In genomic region chr4:4574792-4575191, GRCh38 we compare ENCODE assay signal across 8 cellular contexts. TPM values are rescaled to one million over a fixed set of nuclear protein-coding genes. Genes with fewer than 3 reads are reported as not detected.
DNase-seq lines count a peak whose midpoint lies in the region; ATAC-seq and TF ChIP-seq lines count a peak whose summit lies in the region.

No MANE protein-coding gene starts in this region.

- ATAC-seq in GM18907 (IDR thresholded peaks at IDR 0.05; ENCODE audit: unreplicated experiment) (no peak), GM19395 (IDR thresholded peaks at IDR 0.05; ENCODE audit: unreplicated experiment) (no peak)

- intact Hi-C loops in CD14-positive monocyte (cut with micrococcal nuclease), result no loop called here

- H4K20me1 ChIP-seq in hepatocyte (ENCODE audit: insufficient read depth, poor library complexity, severe bottlenecking), result no peaks in the 10 kb centered on the region

- H3K27me3 Mint-ChIP-seq in CD14-positive monocyte (ENCODE audit: low read depth in 3 of 3), result peaks cover 10 to 26% (median 24%) of the 10 kb centered on the region in 3 donors

- WGBS in hepatocyte (ENCODE audit: low lambda C conversion rate, missing lambda C conversion rate), result 5% methylated on average over 8 of the region's 8 CpGs

- peaks cover 16% of the 10 kb centered on the region for H3K4me1 Mint-ChIP-seq in CD14-positive monocyte

- H3K36me3 ChIP-seq in hepatocyte (replicated peaks; ENCODE audit: insufficient read depth, low read depth) (no peaks in the 10 kb centered on the region), rectal smooth muscle tissue (ENCODE audit: control insufficient read depth, insufficient read depth, low read length) (no peaks in the 10 kb centered on the region)

- peak overlapping the region; percentile 51 for H3K4me3 ChIP-seq in astrocyte of the spinal cord (ENCODE audit: low read depth, low read length)
- H3K4me3 ChIP-seq in hepatocyte, result peak overlapping the region; percentile 67
- peak overlapping the region; percentile 66 for H3K4me3 ChIP-seq in rectal smooth muscle tissue (ENCODE audit: low read length)

- H3K79me2 ChIP-seq in hepatocyte, result no peaks in the 10 kb centered on the region

- no peaks in the 10 kb centered on the region for H3K27me3 ChIP-seq in hepatocyte
- no peaks in the 10 kb centered on the region for H3K27me3 ChIP-seq in rectal smooth muscle tissue (ENCODE audit: control insufficient read depth, insufficient read depth, low read length)

- peak overlapping the region; percentile 15 to 84 (median 69) for H3K27ac Mint-ChIP-seq in CD14-positive monocyte

- H3K9me3 Mint-ChIP-seq in CD14-positive monocyte, result peaks cover 2 to 10% (median 4%) of the 10 kb centered on the region in 7 donors

- H3K9me3 ChIP-seq in hepatocyte (ENCODE audit: low read depth), result no peaks in the 10 kb centered on the region

- H3K9ac ChIP-seq in rectal smooth muscle tissue (ENCODE audit: low read length), result no peak overlapping the region

- H3K9me2 ChIP-seq in hepatocyte (replicated peaks; ENCODE audit: insufficient read depth), result no peaks in the 10 kb centered on the region

- H2AFZ ChIP-seq in hepatocyte, result peak overlapping the region; percentile 93

- peak overlapping the region; percentile 86 for H3K4me2 ChIP-seq in hepatocyte

- H3K36me3 Mint-ChIP-seq in CD14-positive monocyte, result peaks cover 0 to 3% of the 10 kb centered on the region in 2 donors

- H3K27ac ChIP-seq in hepatocyte (peak overlapping the region; percentile 83), rectal smooth muscle tissue (ENCODE audit: low read depth, low read length) (no peak overlapping the region)

- peaks cover 4% of the 10 kb centered on the region for H3K4me1 ChIP-seq in hepatocyte (ENCODE audit: insufficient read depth)
- no peaks in the 10 kb centered on the region for H3K4me1 ChIP-seq in rectal smooth muscle tissue (ENCODE audit: control insufficient read depth, insufficient read depth, low read length)

- TF ChIP-seq CTCF in CD14-positive monocyte (IDR thresholded peaks at IDR 0.05) (no peak), astrocyte of the spinal cord (IDR thresholded peaks at IDR 0.05; ENCODE audit: low read depth, low read length) (no peak), hepatocyte (IDR thresholded peaks at IDR 0.05; ENCODE audit: poor library complexity) (no peak)

- peak overlapping the region; percentile 85 to 86 for H3K4me3 Mint-ChIP-seq in CD14-positive monocyte

- in situ Hi-C loops in astrocyte of the spinal cord (cut with HindIII; ENCODE audit: low sequenced_read_pairs), result no loop called here

- DNase-seq in CD14-positive monocyte (ENCODE audit: low spot score), result peak; percentile 57
- DNase-seq in LoVo (ENCODE audit: low spot score), result peak; percentile 11
- peak; percentile 91 for DNase-seq in astrocyte of the spinal cord (ENCODE audit: low read depth, low spot score)
- DNase-seq in hepatocyte (ENCODE audit: low spot score), result peak; percentile 87
- no peak for DNase-seq in germinal center (ENCODE audit: low spot score)

RNA-seq across cellular contexts. Expression of gene STX18, which starts 32.9 kb away (rescaled TPM):
- 10 to 100 TPM; 19.0 to 19.6 TPM for polyA plus RNA-seq in CD14-positive monocyte
- 40.4 and 54.3 TPM in 2 replicates for total RNA-seq in hepatocyte
- polyA plus RNA-seq in hepatocyte, result 32.1 and 35.2 TPM in 2 replicates
